Comparison of ENCODE assay signal across 27 cellular contexts in the genomic region with DNA sequence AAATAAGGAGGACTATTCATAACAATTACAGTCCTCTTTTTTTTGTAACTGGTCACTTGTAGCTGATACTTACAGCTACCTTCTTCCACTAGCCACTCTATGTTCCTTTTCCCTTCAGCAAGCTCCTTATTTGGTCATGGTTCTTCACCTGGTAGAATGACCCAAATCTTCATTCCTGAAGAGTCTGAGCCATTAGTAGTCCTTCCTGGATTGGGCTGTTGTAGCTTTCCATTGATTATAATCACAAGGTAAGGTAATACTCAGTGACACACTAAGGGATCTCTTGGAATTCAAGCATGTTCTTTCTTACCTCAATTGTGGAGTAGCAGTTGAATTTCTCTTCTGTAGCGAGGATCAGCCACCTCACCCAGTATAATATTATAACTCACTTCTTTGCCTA. TPM values are rescaled to one million over a fixed set of nuclear protein-coding genes. Genes with fewer than 3 reads are reported as not detected.
"Had no signal": no experiment of that assay in that cellular context is flagged by ENCODE, and none has a peak within 500 bp of the region (broad histone marks: within the 10 kb centered on the region; RNA-seq: fewer than 3 reads in every experiment).

No MANE protein-coding gene starts in this region.

- H3K9ac ChIP-seq: parathyroid adenoma had no signal

- DNase-seq: activated CD4-positive, alpha-beta T cell treated with anti-CD3 and anti-CD28 coated beads for 36 hours; activated CD4-positive, CD25-positive, alpha-beta regulatory T cell; activated CD8-positive, alpha-beta memory T cell treated with anti-CD3 and anti-CD28 coated beads, Interleukin-2, amount 10 ng/mL, durations not matched to agents 7 days and 5 days; activated CD8-positive, alpha-beta T cell treated with anti-CD3 and anti-CD28 coated beads, Interleukin-2, amount 10 ng/mL, durations not matched to agents 7 days and 5 days; activated naive CD8-positive, alpha-beta T cell treated with anti-CD3 and anti-CD28 coated beads, Interleukin-2, amount 50 U/mL, for 24 hours; activated T-cell treated with anti-CD3 and anti-CD28 coated beads, Interleukin-2, amount 50 U/mL, for 48 hours; amygdala; central memory CD4-positive, alpha-beta T cell; heart left ventricle; hypothalamus; left colon; midbrain; naive thymus-derived CD8-positive, alpha-beta T cell; nucleus accumbens; right cardiac atrium; stimulated activated CD4-positive, alpha-beta T cell treated with anti-CD3 and anti-CD28 coated beads, Interleukin-15, amount 100 ng/mL, for 24 hours; stimulated activated CD4-positive, alpha-beta T cell treated with anti-CD3 and anti-CD28 coated beads, Interleukin-2, amount 100 ng/mL, for 24 hours; stimulated activated naive B cell treated with anti-CD40 and anti-IgM and Interleukin-4, amounts not matched to agents 10 μg/mL and 1 μg/mL and 100 μg/mL, for 72 hours; stomach; T-helper 1 cell; tibial artery had no signal

- H3K4me1 Mint-ChIP-seq: activated CD4-positive, alpha-beta T cell treated with anti-CD3 and anti-CD28 coated beads for 36 hours; activated CD8-positive, alpha-beta memory T cell treated with anti-CD3 and anti-CD28 coated beads, Interleukin-2, amount 10 ng/mL, durations not matched to agents 7 days and 5 days; activated naive CD4-positive, alpha-beta T cell treated with anti-CD3 and anti-CD28 coated beads, Interleukin-2, amount 50 U/mL, for 24 hours; activated naive CD8-positive, alpha-beta T cell treated with anti-CD3 and anti-CD28 coated beads, Interleukin-2, amount 50 U/mL, for 24 hours; naive thymus-derived CD8-positive, alpha-beta T cell; neural crest cell; stimulated activated naive B cell treated with anti-CD40 and anti-IgM and Interleukin-4, amounts not matched to agents 10 μg/mL and 1 μg/mL and 100 μg/mL, for 72 hours had no signal

- H3K36me3 Mint-ChIP-seq: activated naive CD4-positive, alpha-beta T cell treated with anti-CD3 and anti-CD28 coated beads, Interleukin-2, amount 50 U/mL, for 24 hours; stimulated activated naive B cell treated with anti-CD40 and anti-IgM and Interleukin-4, amounts not matched to agents 10 μg/mL and 1 μg/mL and 100 μg/mL, for 72 hours had no signal

- H3K36me3 ChIP-seq: heart left ventricle, stomach, suprapubic skin, tibial artery had no signal

- H3K4me1 ChIP-seq: stomach, tibial artery had no signal

- H3K27me3 Mint-ChIP-seq: activated naive CD4-positive, alpha-beta T cell treated with anti-CD3 and anti-CD28 coated beads, Interleukin-2, amount 50 U/mL, for 24 hours had no signal

- H3K4me3 Mint-ChIP-seq: activated CD4-positive, alpha-beta T cell treated with anti-CD3 and anti-CD28 coated beads for 36 hours; activated CD8-positive, alpha-beta memory T cell treated with anti-CD3 and anti-CD28 coated beads, Interleukin-2, amount 10 ng/mL, durations not matched to agents 7 days and 5 days; activated CD8-positive, alpha-beta T cell treated with anti-CD3 and anti-CD28 coated beads, Interleukin-2, amount 10 ng/mL, durations not matched to agents 7 days and 5 days; activated naive CD4-positive, alpha-beta T cell treated with anti-CD3 and anti-CD28 coated beads, Interleukin-2, amount 50 U/mL, for 24 hours; activated naive CD8-positive, alpha-beta T cell treated with anti-CD3 and anti-CD28 coated beads, Interleukin-2, amount 50 U/mL, for 24 hours; naive thymus-derived CD8-positive, alpha-beta T cell; neural crest cell; stimulated activated naive B cell treated with anti-CD40 and anti-IgM and Interleukin-4, amounts not matched to agents 10 μg/mL and 1 μg/mL and 100 μg/mL, for 72 hours; T-helper 2 cell treated with Interferon-gamma antibody and Interleukin-4, amounts not matched to agents 5 μg/mL and 100 μg/mL, for 36 hours had no signal

- H3K4me3 ChIP-seq: heart left ventricle, stomach, suprapubic skin, tibial artery had no signal

- H3K79me2 ChIP-seq: parathyroid adenoma had no signal

- H3K27ac ChIP-seq: heart left ventricle, parathyroid adenoma, stomach, suprapubic skin, tibial artery had no signal

- ATAC-seq: activated CD4-positive, alpha-beta T cell treated with anti-CD3 and anti-CD28 coated beads for 36 hours; activated CD8-positive, alpha-beta memory T cell treated with anti-CD3 and anti-CD28 coated beads, Interleukin-2, amount 10 ng/mL, durations not matched to agents 7 days and 5 days; activated CD8-positive, alpha-beta T cell treated with anti-CD3 and anti-CD28 coated beads, Interleukin-2, amount 10 ng/mL, durations not matched to agents 7 days and 5 days; activated naive CD8-positive, alpha-beta T cell treated with anti-CD3 and anti-CD28 coated beads, Interleukin-2, amount 50 U/mL, for 24 hours; heart left ventricle; naive thymus-derived CD8-positive, alpha-beta T cell; right cardiac atrium; stimulated activated naive B cell treated with anti-CD40 and anti-IgM and Interleukin-4, amounts not matched to agents 10 μg/mL and 1 μg/mL and 100 μg/mL, for 72 hours had no signal

- H3K27ac Mint-ChIP-seq: activated CD4-positive, alpha-beta T cell treated with anti-CD3 and anti-CD28 coated beads for 36 hours; activated CD8-positive, alpha-beta memory T cell treated with anti-CD3 and anti-CD28 coated beads, Interleukin-2, amount 10 ng/mL, durations not matched to agents 7 days and 5 days; activated CD8-positive, alpha-beta T cell treated with anti-CD3 and anti-CD28 coated beads, Interleukin-2, amount 10 ng/mL, durations not matched to agents 7 days and 5 days; activated naive CD4-positive, alpha-beta T cell treated with anti-CD3 and anti-CD28 coated beads, Interleukin-2, amount 50 U/mL, for 24 hours; activated naive CD8-positive, alpha-beta T cell treated with anti-CD3 and anti-CD28 coated beads, Interleukin-2, amount 50 U/mL, for 24 hours; activated T-helper 2 cell treated with anti-CD3 and anti-CD28 coated beads, Interferon-gamma antibody, Interleukin-2, Interleukin-4, amounts not matched to agents 10 μg/mL and 5 μg/mL and 100 μg/mL, durations not matched to agents 14 hours and 24 hours and 36 hours; naive thymus-derived CD8-positive, alpha-beta T cell; stimulated activated naive B cell treated with anti-CD40 and anti-IgM and Interleukin-4, amounts not matched to agents 10 μg/mL and 1 μg/mL and 100 μg/mL, for 72 hours; T-helper 2 cell treated with Interferon-gamma antibody and Interleukin-4, amounts not matched to agents 5 μg/mL and 100 μg/mL, for 36 hours had no signal

- H3K27me3 ChIP-seq: heart left ventricle, stomach, suprapubic skin, tibial artery had no signal

RNA-seq across cellular contexts. Expression of a gene that starts 25.5 kb away (rescaled TPM):
- total RNA-seq: naive thymus-derived CD8-positive, alpha-beta T cell had no signal
